ENCODE assay signal across 12 cellular contexts in genomic region chr17:4607261-4607731, GRCh38. TPM values are rescaled to one million over a fixed set of nuclear protein-coding genes. Genes with fewer than 3 reads are reported as not detected.
DNase-seq lines count a peak whose midpoint lies in the region; ATAC-seq, FAIRE-seq and TF ChIP-seq lines count a peak whose summit lies in the region.
"Had no signal": no experiment of that assay in that cellular context is flagged by ENCODE, and none has a peak within 500 bp of the region (broad histone marks: within the 10 kb centered on the region; RNA-seq: fewer than 3 reads in every experiment).

No MANE protein-coding gene starts in this region.

- H3K9ac ChIP-seq in K562 (ENCODE audit: insufficient read depth in 1 of 2, low read depth in 2 of 2, low read length in 2 of 2): no peak overlapping the region; a peak in 1 of 4 replicates

- 0 out of 2 replicates have a peak, but pooled peaks cover 6% of the 10 kb centered on the region for H4K20me1 ChIP-seq in K562 (replicated peaks; ENCODE audit: control insufficient read depth, insufficient read depth, low read length)

- TF ChIP-seq RAD21 in K562 (CRISPR knock-in tag; conservative IDR thresholded peaks at IDR 0.05 in 1 of 2, IDR thresholded peaks at IDR 0.05 in 1 of 2): no peak

- H2AFZ ChIP-seq in K562 (ENCODE audit: low read depth, low read length) (no peak overlapping the region), neuron (ENCODE audit: low read depth, low read length) (peak overlapping the region; percentile 44)

- H3K4me1 ChIP-seq in K562 (replicated peaks in 1 of 2; ENCODE audit: control insufficient read depth in 2 of 2, insufficient read depth in 2 of 2, low read length in 2 of 2) (peaks cover 3 to 7% of the 10 kb centered on the region in 2 experiments; a peak in 3 of 5 replicates), heart left ventricle (peaks cover 0 to 49% (median 17%) of the 10 kb centered on the region in 12 donors), neuron (ENCODE audit: insufficient read depth, low read length) (peaks cover 11% of the 10 kb centered on the region), upper lobe of left lung (peaks cover 6 to 21% (median 17%) of the 10 kb centered on the region in 4 donors)

- no peaks in the 10 kb centered on the region for H3K9me1 ChIP-seq in K562 (ENCODE audit: control insufficient read depth, insufficient read depth, low read length)

- no peak overlapping the region for H3K4me2 ChIP-seq in K562 (ENCODE audit: insufficient read depth, low read length)

- ATAC-seq in K562: no peak
- no peak for ATAC-seq in heart left ventricle
- peak in 1 of 2 donors; percentile 60 for ATAC-seq in upper lobe of left lung (ENCODE audit: low FRiP score in 2 of 2)
- ATAC-seq in GM18502 (IDR thresholded peaks at IDR 0.05; ENCODE audit: poor library complexity, unreplicated experiment): no peak
- ATAC-seq: T-cell had no signal

- TF ChIP-seq POLR2A in K562 (conservative IDR thresholded peaks at IDR 0.05) (no peak), heart left ventricle (IDR thresholded peaks at IDR 0.05) (no peak), upper lobe of left lung (IDR thresholded peaks at IDR 0.05) (no peak)

- no peak for FAIRE-seq in K562 (lab: Jason Lieb, UNC)
- FAIRE-seq: keratinocyte had no signal

- intact Hi-C loops in K562 (cut with micrococcal nuclease): no loop called here
- intact Hi-C loops in heart left ventricle (cut with DNase I): loop anchor here in 1 of 10 donors (5.0 kb wide), 1 partner anchor 40 kb away; no protein-coding TSS in a partner anchor

- in situ Hi-C loops in K562 (cut with MboI): no loop called here

- 39% methylated on average over 8 of the region's 25 CpGs for WGBS in K562 (ENCODE audit: insufficient coverage, low coverage, missing lambda C conversion rate)
- WGBS in heart left ventricle, 4 donors: 59 to 69% (median 64%) methylated on average over 23 to 25 of the region's 25 CpGs
- WGBS in upper lobe of left lung, 2 donors: 63 to 71% methylated on average over 16 to 25 of the region's 25 CpGs

- no peak overlapping the region for H3K4me3 ChIP-seq in K562
- peak overlapping the region in 2 of 12 donors; percentile 6 to 24 for H3K4me3 ChIP-seq in heart left ventricle
- no peak overlapping the region for H3K4me3 ChIP-seq in neuron (ENCODE audit: low read length)
- H3K4me3 ChIP-seq in upper lobe of left lung: no peak overlapping the region

- H3K79me2 ChIP-seq in K562 (ENCODE audit: control insufficient read depth, insufficient read depth, low read length): no peaks in the 10 kb centered on the region

- DNase-seq in K562 (ENCODE audit: extremely low read depth in 1 of 4, low spot score in 3 of 4) (no peak), heart left ventricle (peak in 1 of 5 donors; percentile 30), upper lobe of left lung (peak in 1 of 2 donors; percentile 58), T-helper 1 cell (no peak)
- no peak for DNase-seq in activated T-cell treated with anti-CD3 and anti-CD28 coated beads, Interleukin-2, amount 50 U/mL, for 48 hours
- DNase-seq in activated CD4-positive, alpha-beta T cell treated with anti-CD3 and anti-CD28 coated beads, Interleukin-2, amount 50 U/mL, for 1 hour: no peak
- DNase-seq: activated CD4-positive, alpha-beta T cell treated with anti-CD3 and anti-CD28 coated beads for 48 hours; T-cell had no signal

- peaks cover 20 to 62% of the 10 kb centered on the region in 2 experiments for H3K27me3 ChIP-seq in K562 (ENCODE audit: control insufficient read depth in 2 of 2, insufficient read depth in 2 of 2, low read length in 2 of 2)
- H3K27me3 ChIP-seq in heart left ventricle: no peaks in the 10 kb centered on the region
- H3K27me3 ChIP-seq in neuron (ENCODE audit: insufficient read depth, low read length): peaks cover 15% of the 10 kb centered on the region
- H3K27me3 ChIP-seq in upper lobe of left lung: no peaks in the 10 kb centered on the region

- H3K27ac ChIP-seq in K562 (ENCODE audit: extremely low read depth, low read depth, low read length): no peak overlapping the region
- peak overlapping the region in 10 of 12 donors; percentile 1 to 84 (median 33) for H3K27ac ChIP-seq in heart left ventricle
- peak overlapping the region; percentile 50 to 78 (median 56) for H3K27ac ChIP-seq in upper lobe of left lung

- H3K9me3 ChIP-seq in K562 (replicated peaks; ENCODE audit: control insufficient read depth, insufficient read depth, low read depth, low read length) (no peaks in the 10 kb centered on the region), heart left ventricle (no peaks in the 10 kb centered on the region), neuron (ENCODE audit: low read length) (no peaks in the 10 kb centered on the region), upper lobe of left lung (no peaks in the 10 kb centered on the region)

- CTCF ChIA-PET in K562 (lab: Yijun Ruan, JAX; ENCODE audit: low intra/inter-chr PET ratio): no interaction called here

- POLR2A ChIA-PET in K562 (lab: Yijun Ruan, JAX): no interaction called here

- H3K36me3 ChIP-seq in K562 (ENCODE audit: control insufficient read depth, insufficient read depth, low read length) (no peaks in the 10 kb centered on the region), heart left ventricle (no peaks in the 10 kb centered on the region), neuron (ENCODE audit: insufficient read depth, low read length) (no peaks in the 10 kb centered on the region), upper lobe of left lung (no peaks in the 10 kb centered on the region)

- no peak for TF ChIP-seq CTCF in K562 (IDR thresholded peaks at IDR 0.05 in 2 of 3, conservative IDR thresholded peaks at IDR 0.05 in 1 of 3; ENCODE audit: insufficient read depth in 2 of 3, low read depth in 1 of 3, low read length in 3 of 3)
- no peak for TF ChIP-seq CTCF in heart left ventricle (IDR thresholded peaks at IDR 0.05)
- no peak for TF ChIP-seq CTCF in upper lobe of left lung (IDR thresholded peaks at IDR 0.05)

- BruUV-seq in K562 (replicated peaks; lab: Mats Ljungman, UMichigan): no TSS peak

- TF ChIP-seq EP300 in K562 (IDR thresholded peaks at IDR 0.05; ENCODE audit: low read length): no peak
- TF ChIP-seq EP300 in upper lobe of left lung (IDR thresholded peaks at IDR 0.05): no peak

RNA-seq across cellular contexts. Expression of gene SMTNL2, which starts 23.0 kb away (rescaled TPM):
- total RNA-seq in K562 (2011; cell fraction: chromatin; rRNA removed; ENCODE audit: low replicate concordance): not detected in 2 replicates
- total RNA-seq in K562 (2011; cell fraction: nucleolus; rRNA removed): not detected in 2 replicates
- total RNA-seq in K562 (2011; cell fraction: nucleoplasm; rRNA removed): not detected in 2 replicates
- not detected in 2 replicates for total RNA-seq in K562 (2014; rRNA removed)
- total RNA-seq in K562 (2014; rRNA removed; fragmentation: Illumina TruSeq; extraction: Trizol): not detected in 2 replicates
- total RNA-seq in K562 (2015; rRNA removed; fragmentation: Illumina TruSeq; extraction: Trizol): not detected in 2 replicates
- not detected in 2 replicates for total RNA-seq in K562 (2021)
- 0.04 TPM in 1 of 2 replicates, not detected in the other for polyA plus RNA-seq in K562 (2011; rRNA removed)
- polyA plus RNA-seq in K562 (2011; cell fraction: cytosol; rRNA removed): not detected in 2 replicates
- not detected in 2 replicates for polyA plus RNA-seq in K562 (2011; cell fraction: nucleus; rRNA removed)
- not detected in 2 replicates for polyA plus RNA-seq in K562 (2012)
- polyA plus RNA-seq in K562 (2014; fragmentation: Illumina TruSeq; extraction: Trizol): not detected in 2 replicates
- polyA plus RNA-seq in K562 (2014; fragmentation: Nextera tagmentation; extraction: Ambion mirVana): not detected
- not detected in 2 replicates for polyA plus RNA-seq in K562 (2014; rRNA removed)
- not detected in 2 replicates for polyA minus RNA-seq in K562 (2011; rRNA and poly(A)+ RNA removed)
- not detected in 2 replicates for polyA minus RNA-seq in K562 (2011; cell fraction: cytosol; rRNA and poly(A)+ RNA removed)
- not detected in 2 replicates for polyA minus RNA-seq in K562 (2011; cell fraction: nucleus; rRNA and poly(A)+ RNA removed)
- 10 to 100 TPM; 10.1 to 47.5 (median 18.5) TPM for total RNA-seq in heart left ventricle
- 1 to 10 TPM; 2.1 to 8.2 TPM for polyA plus RNA-seq in heart left ventricle
- 1 to 10 TPM in 5 of 6 donors, under 1 TPM in 1; 0.49 to 7.3 (median 3.6) TPM for total RNA-seq in upper lobe of left lung
- total RNA-seq: T-cell had no signal
- polyA plus RNA-seq: keratinocyte had no signal

RNA-seq across cellular contexts. Expression of gene ALOX15, which starts 34.2 kb away (rescaled TPM):
- total RNA-seq in K562 (2011; cell fraction: chromatin; rRNA removed; ENCODE audit: low replicate concordance): not detected in 2 replicates
- total RNA-seq in K562 (2011; cell fraction: nucleolus; rRNA removed): not detected in 2 replicates
- total RNA-seq in K562 (2011; cell fraction: nucleoplasm; rRNA removed): not detected in 2 replicates
- total RNA-seq in K562 (2014; rRNA removed): not detected in 2 replicates
- total RNA-seq in K562 (2014; rRNA removed; fragmentation: Illumina TruSeq; extraction: Trizol): not detected in 2 replicates
- not detected in 2 replicates for total RNA-seq in K562 (2015; rRNA removed; fragmentation: Illumina TruSeq; extraction: Trizol)
- not detected in 2 replicates for total RNA-seq in K562 (2021)
- polyA plus RNA-seq in K562 (2011; rRNA removed): not detected in 2 replicates
- not detected in 2 replicates for polyA plus RNA-seq in K562 (2011; cell fraction: cytosol; rRNA removed)
- not detected in 2 replicates for polyA plus RNA-seq in K562 (2011; cell fraction: nucleus; rRNA removed)
- not detected in 2 replicates for polyA plus RNA-seq in K562 (2012)
- not detected in 2 replicates for polyA plus RNA-seq in K562 (2014; fragmentation: Illumina TruSeq; extraction: Trizol)
- polyA plus RNA-seq in K562 (2014; fragmentation: Nextera tagmentation; extraction: Ambion mirVana): not detected
- not detected in 2 replicates for polyA plus RNA-seq in K562 (2014; rRNA removed)
- not detected in 2 replicates for polyA minus RNA-seq in K562 (2011; rRNA and poly(A)+ RNA removed)
- not detected in 2 replicates for polyA minus RNA-seq in K562 (2011; cell fraction: cytosol; rRNA and poly(A)+ RNA removed)
- polyA minus RNA-seq in K562 (2011; cell fraction: nucleus; rRNA and poly(A)+ RNA removed): not detected in 2 replicates
- 10 to 100 TPM in 1 of 9 donors, under 1 TPM in 5, not detected in 3; 0.23 to 62.4 (median 0.38) TPM for total RNA-seq in heart left ventricle
- polyA plus RNA-seq in heart left ventricle: not detected
- 10 to 100 TPM in 3 of 6 donors, 1 to 10 TPM in 3; 2.4 to 26.0 (median 10.0) TPM for total RNA-seq in upper lobe of left lung

RNA-seq across cellular contexts. Expression of gene GGT6, which starts 46.9 kb away (rescaled TPM):
- not detected in 2 replicates for total RNA-seq in K562 (2011; cell fraction: chromatin; rRNA removed; ENCODE audit: low replicate concordance)
- not detected in 2 replicates for total RNA-seq in K562 (2011; cell fraction: nucleolus; rRNA removed)
- not detected in 2 replicates for total RNA-seq in K562 (2011; cell fraction: nucleoplasm; rRNA removed)
- not detected in 2 replicates for total RNA-seq in K562 (2014; rRNA removed)
- not detected in 2 replicates for total RNA-seq in K562 (2014; rRNA removed; fragmentation: Illumina TruSeq; extraction: Trizol)
- not detected in 2 replicates for total RNA-seq in K562 (2015; rRNA removed; fragmentation: Illumina TruSeq; extraction: Trizol)
- 0.09 TPM in 1 of 2 replicates, not detected in the other for total RNA-seq in K562 (2021)
- polyA plus RNA-seq in K562 (2011; rRNA removed): not detected in 2 replicates
- polyA plus RNA-seq in K562 (2011; cell fraction: cytosol; rRNA removed): not detected in 2 replicates
- not detected in 2 replicates for polyA plus RNA-seq in K562 (2011; cell fraction: nucleus; rRNA removed)
- not detected in 2 replicates for polyA plus RNA-seq in K562 (2012)
- polyA plus RNA-seq in K562 (2014; fragmentation: Illumina TruSeq; extraction: Trizol): not detected in 2 replicates
- polyA plus RNA-seq in K562 (2014; fragmentation: Nextera tagmentation; extraction: Ambion mirVana): not detected
- polyA plus RNA-seq in K562 (2014; rRNA removed): 0.42 TPM in 1 of 2 replicates, not detected in the other
- polyA minus RNA-seq in K562 (2011; rRNA and poly(A)+ RNA removed): not detected in 2 replicates
- polyA minus RNA-seq in K562 (2011; cell fraction: cytosol; rRNA and poly(A)+ RNA removed): not detected in 2 replicates
- not detected in 2 replicates for polyA minus RNA-seq in K562 (2011; cell fraction: nucleus; rRNA and poly(A)+ RNA removed)
- total RNA-seq in heart left ventricle: not detected
- not detected for polyA plus RNA-seq in heart left ventricle
- 10 to 100 TPM in 3 of 6 donors, 1 to 10 TPM in 3; 3.8 to 18.7 (median 9.7) TPM for total RNA-seq in upper lobe of left lung
- total RNA-seq: subcutaneous adipose tissue, T-cell had no signal

RNA-seq across cellular contexts. Expression of gene MYBBP1A, which starts 52.1 kb away (rescaled TPM):
- 95.2 and 270 TPM in 2 replicates for total RNA-seq in K562 (2011; cell fraction: chromatin; rRNA removed; ENCODE audit: low replicate concordance)
- 174 and 191 TPM in 2 replicates for total RNA-seq in K562 (2011; cell fraction: nucleolus; rRNA removed)
- 98.3 and 111 TPM in 2 replicates for total RNA-seq in K562 (2011; cell fraction: nucleoplasm; rRNA removed)
- total RNA-seq in K562 (2014; rRNA removed) (109 and 132 TPM in 2 replicates), K562 (2014; rRNA removed; fragmentation: Illumina TruSeq; extraction: Trizol) (19.8 and 23.3 TPM in 2 replicates), K562 (2015; rRNA removed; fragmentation: Illumina TruSeq; extraction: Trizol) (47.2 and 47.6 TPM in 2 replicates), K562 (2021) (107 and 114 TPM in 2 replicates), heart left ventricle (10 to 100 TPM; 17.4 to 34.8 (median 24.4) TPM), upper lobe of left lung (100 to 1,000 TPM in 1 of 6 donors, 10 to 100 TPM in 5; 45.2 to 151 (median 57.3) TPM)
- polyA plus RNA-seq in K562 (2011; rRNA removed) (17.7 and 32.4 TPM in 2 replicates), K562 (2014; fragmentation: Illumina TruSeq; extraction: Trizol) (70.7 and 73.8 TPM in 2 replicates), K562 (2014; fragmentation: Nextera tagmentation; extraction: Ambion mirVana) (1 to 10 TPM; 2.0 to 2.4 TPM), K562 (2014; rRNA removed) (69.7 and 77.2 TPM in 2 replicates), heart left ventricle (10 to 100 TPM; 15.5 to 27.8 TPM)
- 16.3 and 33.1 TPM in 2 replicates for polyA plus RNA-seq in K562 (2011; cell fraction: cytosol; rRNA removed)
- 131 and 209 TPM in 2 replicates for polyA plus RNA-seq in K562 (2011; cell fraction: nucleus; rRNA removed)
- polyA plus RNA-seq in K562 (2012): 37.2 and 61.4 TPM in 2 replicates
- polyA minus RNA-seq in K562 (2011; rRNA and poly(A)+ RNA removed): 23.5 and 30.7 TPM in 2 replicates
- polyA minus RNA-seq in K562 (2011; cell fraction: cytosol; rRNA and poly(A)+ RNA removed): 53.6 and 56.5 TPM in 2 replicates
- 54.6 and 62.6 TPM in 2 replicates for polyA minus RNA-seq in K562 (2011; cell fraction: nucleus; rRNA and poly(A)+ RNA removed)

Comparison
In these comparisons a context has a peak if more than half of its experiments do, and no peak if none do; other contexts are left out.
1. RNA of gene GGT6, which starts 46.9 kb away (total RNA-seq): 3.8 to 18.7 TPM in upper lobe of left lung; 0.09 TPM in K562 and not detected in heart left ventricle; every median in the first group is over 4 times any median in the second.